ENCODE assay signal across 8 cellular contexts in genomic region chr12:92505373-92506340, GRCh38.
DNase-seq lines count a peak whose midpoint lies in the region; ATAC-seq and TF ChIP-seq lines count a peak whose summit lies in the region.

No MANE protein-coding gene starts in this region.

- H3K9me3 Mint-ChIP-seq in activated CD8-positive, alpha-beta memory T cell treated with anti-CD3 and anti-CD28 coated beads, Interleukin-2, amount 10 ng/mL, durations not matched to agents 7 days and 5 days (ENCODE audit: low read depth), result peaks cover 2% of the 10 kb centered on the region

- no peak for TF ChIP-seq CTCF in neutrophil (IDR thresholded peaks at IDR 0.05)

- H3K4me3 ChIP-seq in neutrophil (ENCODE audit: low read depth in 1 of 2, low read length in 1 of 2) (peak overlapping the region; percentile 5 to 49), thymus (ENCODE audit: low read length) (no peak overlapping the region)

- H3K27me3 ChIP-seq in neutrophil (no peaks in the 10 kb centered on the region), thymus (ENCODE audit: control insufficient read depth, insufficient read depth) (no peaks in the 10 kb centered on the region)

- CTCF ChIA-PET in activated CD8-positive, alpha-beta memory T cell treated with anti-CD3 and anti-CD28 coated beads, Interleukin-2, amount 10 ng/mL, durations not matched to agents 7 days and 5 days (lab: Charles Lee), result interaction anchor here (0.6 to 3.1 kb wide), 9 partner anchors 11 to 364 kb away, joined by 3 to 6 read pairs (median 4); no protein-coding TSS in a partner anchor

- H3K9me3 ChIP-seq in neutrophil (no peaks in the 10 kb centered on the region), thymus (ENCODE audit: control insufficient read depth) (no peaks in the 10 kb centered on the region)

- H3K27me3 Mint-ChIP-seq in activated CD8-positive, alpha-beta memory T cell treated with anti-CD3 and anti-CD28 coated beads, Interleukin-2, amount 10 ng/mL, durations not matched to agents 7 days and 5 days, result no peaks in the 10 kb centered on the region

- WGBS in thymus, result 46% methylated on average over 10 of the region's 10 CpGs

- peak overlapping the region; percentile 32 for H3K27ac ChIP-seq in neutrophil
- H3K27ac ChIP-seq in thymus (ENCODE audit: low read depth), result peak overlapping the region; percentile 88

- H3K4me1 Mint-ChIP-seq in activated CD8-positive, alpha-beta memory T cell treated with anti-CD3 and anti-CD28 coated beads, Interleukin-2, amount 10 ng/mL, durations not matched to agents 7 days and 5 days, result peaks cover 38% of the 10 kb centered on the region

- ATAC-seq in GM18907 (IDR thresholded peaks at IDR 0.05; ENCODE audit: unreplicated experiment) (peak; percentile 28), HG03280 (IDR thresholded peaks at IDR 0.05; ENCODE audit: unreplicated experiment) (no peak), HG03095 (IDR thresholded peaks at IDR 0.05; ENCODE audit: unreplicated experiment) (no peak)
- ATAC-seq in activated CD8-positive, alpha-beta memory T cell treated with anti-CD3 and anti-CD28 coated beads, Interleukin-2, amount 10 ng/mL, durations not matched to agents 7 days and 5 days, result peak; percentile 38

- peaks cover 2% of the 10 kb centered on the region for H3K36me3 Mint-ChIP-seq in activated CD8-positive, alpha-beta memory T cell treated with anti-CD3 and anti-CD28 coated beads, Interleukin-2, amount 10 ng/mL, durations not matched to agents 7 days and 5 days

- H3K4me1 ChIP-seq in neutrophil (ENCODE audit: control insufficient read depth in 1 of 2, insufficient read depth in 1 of 2, low read depth in 1 of 2, low read length in 1 of 2), result peaks cover 3 to 8% of the 10 kb centered on the region in 2 experiments
- peaks cover 4% of the 10 kb centered on the region for H3K4me1 ChIP-seq in thymus (ENCODE audit: control insufficient read depth, insufficient read depth, low read length)

- H3K36me3 ChIP-seq in neutrophil, result no peaks in the 10 kb centered on the region
- no peaks in the 10 kb centered on the region for H3K36me3 ChIP-seq in thymus (ENCODE audit: control insufficient read depth, insufficient read depth)

- peak; percentile 92 for DNase-seq in LHCN-M2 (ENCODE audit: low read depth)
- DNase-seq in activated CD8-positive, alpha-beta memory T cell treated with anti-CD3 and anti-CD28 coated beads, Interleukin-2, amount 10 ng/mL, durations not matched to agents 7 days and 5 days, result peak; percentile 56
- DNase-seq in fibroblast of gingiva (ENCODE audit: low read depth), result peak; percentile 70

- H3K4me3 Mint-ChIP-seq in activated CD8-positive, alpha-beta memory T cell treated with anti-CD3 and anti-CD28 coated beads, Interleukin-2, amount 10 ng/mL, durations not matched to agents 7 days and 5 days, result peak overlapping the region; percentile 65

- H3K27ac Mint-ChIP-seq in activated CD8-positive, alpha-beta memory T cell treated with anti-CD3 and anti-CD28 coated beads, Interleukin-2, amount 10 ng/mL, durations not matched to agents 7 days and 5 days, result peak overlapping the region; percentile 84

Comparison
In these comparisons a context has a peak if more than half of its experiments do, and no peak if none do; other contexts are left out.
1. ATAC-seq: peak in GM18907 (single experiment) and activated CD8-positive, alpha-beta memory T cell treated with anti-CD3 and anti-CD28 coated beads, Interleukin-2, amount 10 ng/mL, durations not matched to agents 7 days and 5 days (single experiment); none in HG03280 (single experiment) and HG03095 (single experiment).
2. Peak in every context shown above with its lines, with median percentiles within 50 percentile points of each other: DNase-seq.